Comparison of ENCODE assay signal across 8 cellular contexts in genomic region chr1:173867753-173868265, GRCh38. TPM values are rescaled to one million over a fixed set of nuclear protein-coding genes. Genes with fewer than 3 reads are reported as not detected.
A peak's percentile ranks its signal among the peaks of the same experiment; 100 is the strongest.
DNase-seq lines count a peak whose midpoint lies in the region; ATAC-seq and TF ChIP-seq lines count a peak whose summit lies in the region.

Gene GAS5, minus strand, starts transcription at chr1:173867989.

- no peaks in the 10 kb centered on the region for H3K9me3 ChIP-seq in SK-N-MC (ENCODE audit: low read depth, low read length)

- no peaks in the 10 kb centered on the region for H3K9me3 Mint-ChIP-seq in activated naive CD4-positive, alpha-beta T cell treated with anti-CD3 and anti-CD28 coated beads, Interleukin-2, amount 50 U/mL, for 72 hours

- peak; percentile 98 for TF ChIP-seq POLR2A in NB4 (IDR thresholded peaks at IDR 0.05; ENCODE audit: extremely low read depth, insufficient read length)

- POLR2A ChIA-PET in HEK293T (lab: Yijun Ruan, JAX): interaction anchor here (0.6 to 2.4 kb wide), 20 partner anchors 8 to 931 kb away, joined by 3 to 12 read pairs (median 4); partner anchors contain the start of genes DARS2 and KLHL20

- H3K36me3 Mint-ChIP-seq in activated naive CD4-positive, alpha-beta T cell treated with anti-CD3 and anti-CD28 coated beads, Interleukin-2, amount 50 U/mL, for 72 hours: peaks cover 52 to 55% of the 10 kb centered on the region in 2 donors

- no peak for TF ChIP-seq CTCF in NB4 (IDR thresholded peaks at IDR 0.05; ENCODE audit: low read depth, low read length)

- ATAC-seq in activated naive CD4-positive, alpha-beta T cell treated with anti-CD3 and anti-CD28 coated beads, Interleukin-2, amount 50 U/mL, for 72 hours: peak; percentile 81 to 86

- H3K27ac ChIP-seq in SK-N-MC (peak within 1 kb of the TSS; percentile 96), temporal lobe (ENCODE audit: low read depth, low read length) (peak within 1 kb of the TSS; percentile 91)

- H3K36me3 ChIP-seq in SK-N-MC (ENCODE audit: insufficient read depth, low read length): peaks cover 64% of the 10 kb centered on the region

- H3K4me3 ChIP-seq in NB4 (ENCODE audit: low read depth, low read length) (peak within 1 kb of the TSS; percentile 97), SK-N-MC (peak within 1 kb of the TSS; percentile 99)

- peak within 1 kb of the TSS; percentile 99 for H3K9ac ChIP-seq in SK-N-MC (ENCODE audit: insufficient read length)

- CTCF ChIA-PET in HEK293T (lab: Yijun Ruan, JAX): no interaction called here

- peak; percentile 98 for DNase-seq in GM03348 (ENCODE audit: low spot score)
- DNase-seq in HEK293T (ENCODE audit: extremely low spot score): peak; percentile 99
- peak; percentile 100 for DNase-seq in NB4 (ENCODE audit: low read depth)
- DNase-seq in SK-N-MC (ENCODE audit: low read depth, low spot score): peak; percentile 99
- peak; percentile 98 to 99 for DNase-seq in activated naive CD4-positive, alpha-beta T cell treated with anti-CD3 and anti-CD28 coated beads, Interleukin-2, amount 50 U/mL, for 72 hours (ENCODE audit: low spot score in 2 of 2)
- DNase-seq in globus pallidus (ENCODE audit: low spot score): peak; percentile 99
- DNase-seq in occipital lobe (lab: John Stamatoyannopoulos, UW): peak; percentile 98

- H3K27ac Mint-ChIP-seq in activated naive CD4-positive, alpha-beta T cell treated with anti-CD3 and anti-CD28 coated beads, Interleukin-2, amount 50 U/mL, for 72 hours: peak within 1 kb of the TSS; percentile 90 to 100

TF ChIP-seq in HEK293T, 16 proteins besides CTCF, POLR2A, EP300 and RAD21:
- TF ChIP-seq PKNOX1 (IDR thresholded peaks at IDR 0.05) (peak; percentile 84), TARDBP (IDR thresholded peaks at IDR 0.05) (no peak), L3MBTL2 (conservative IDR thresholded peaks at IDR 0.05) (peak; percentile 55; the same call in 1 of the 2 replicates), ARNT (IDR thresholded peaks at IDR 0.05) (peak; percentile 47; the same call in 1 of the 2 replicates), CTBP1 (IDR thresholded peaks at IDR 0.05; ENCODE audit: borderline replicate concordance) (no peak), HDGF (IDR thresholded peaks at IDR 0.05; ENCODE audit: borderline replicate concordance) (0 out of 2 replicates have a peak, but pooled peaks have one; percentile 14), ELF4 (IDR thresholded peaks at IDR 0.05) (peak; percentile 99), NFRKB (IDR thresholded peaks at IDR 0.05) (peak; percentile 75)
TF ChIP-seq in HEK293T: peak in this region for 6.

RNA-seq across cellular contexts. Expression of gene GAS5, which starts in this region (rescaled TPM):
- 100 to 1,000 TPM; 846 to 962 TPM for total RNA-seq in activated naive CD4-positive, alpha-beta T cell treated with anti-CD3 and anti-CD28 coated beads, Interleukin-2, amount 50 U/mL, for 72 hours
- total RNA-seq in occipital lobe: 605 TPM
- 381 TPM for total RNA-seq in temporal lobe

Comparison
In these comparisons a context has a peak if more than half of its experiments do, and no peak if none do; other contexts are left out.
1. Peak in every context shown above with its lines: DNase-seq, ATAC-seq, H3K4me3 ChIP-seq and H3K27ac ChIP-seq.